8 cellular contexts compared by ENCODE assay signal in genomic region chr10:30529373-30529998, GRCh38.
DNase-seq lines count a peak whose midpoint lies in the region; ATAC-seq, FAIRE-seq and TF ChIP-seq lines count a peak whose summit lies in the region.

No MANE protein-coding gene starts in this region.

- no peak for FAIRE-seq in kidney (lab: Jason Lieb, UNC)

- H3K27ac Mint-ChIP-seq in Caco-2 (ENCODE audit: unreplicated experiment) = no peak overlapping the region

- H3K4me1 ChIP-seq in kidney (ENCODE audit: control insufficient read depth in 1 of 2, insufficient read depth in 1 of 2, low read depth in 1 of 2, low read length in 2 of 2) (no peaks in the 10 kb centered on the region), Caco-2 (peaks cover 31% of the 10 kb centered on the region)

- no peak for TF ChIP-seq CTCF in NB4 (IDR thresholded peaks at IDR 0.05; ENCODE audit: low read depth, low read length)
- no peak for TF ChIP-seq CTCF in kidney (IDR thresholded peaks at IDR 0.05; ENCODE audit: borderline replicate concordance, extremely low read depth, insufficient read depth)
- no peak for TF ChIP-seq CTCF in Caco-2 (IDR thresholded peaks at IDR 0.05; ENCODE audit: insufficient read depth in 1 of 2, low read depth in 1 of 2, low read length in 1 of 2, severe bottlenecking in 1 of 2, unreplicated experiment in 1 of 2)

- BruUV-seq in Caco-2 (replicated peaks; lab: Mats Ljungman, UMichigan) = no TSS peak

- no peak overlapping the region for H3K9ac ChIP-seq in kidney (ENCODE audit: low read length in 2 of 2)

- H3K4me3 ChIP-seq in GM08714 (ENCODE audit: low read length) (peak overlapping the region; percentile 29; the same call in 1 of the 2 replicates), NB4 (ENCODE audit: low read depth, low read length) (peak overlapping the region; percentile 44), kidney (ENCODE audit: low read length in 2 of 2) (no peak overlapping the region), Caco-2 (ENCODE audit: low read depth, low read length) (no peak overlapping the region)

- ATAC-seq in GM21825 (IDR thresholded peaks at IDR 0.05; ENCODE audit: unreplicated experiment) = peak; percentile 69

- no peak overlapping the region for H3K4me3 Mint-ChIP-seq in Caco-2 (ENCODE audit: unreplicated experiment)

- peak; percentile 94 for DNase-seq in NB4 (ENCODE audit: low read depth)
- peak; percentile 78 for DNase-seq in activated T-cell treated with anti-CD3 and anti-CD28 coated beads, Interleukin-2, amount 50 U/mL, for 1 hour
- peak; percentile 88 for DNase-seq in kidney
- DNase-seq in stimulated activated CD8-positive, alpha-beta memory T cell treated with anti-CD3 and anti-CD28 coated beads, Interleukin-15, amount 100 ng/mL, for 4 hours (ENCODE audit: low read depth in 2 of 2) = peak; percentile 58 to 67
- no peak for DNase-seq in NCI-H82 treated with DMSO at 0.1 percent for 48 hours (lab: John Stamatoyannopoulos, UW; ENCODE audit: unreplicated experiment)
- no peak for DNase-seq in Caco-2

- no peaks in the 10 kb centered on the region for H3K27me3 Mint-ChIP-seq in Caco-2 (ENCODE audit: insufficient read depth, unreplicated experiment)

- H3K9me3 ChIP-seq in kidney (ENCODE audit: control insufficient read depth in 1 of 2, low read length in 2 of 2) (no peaks in the 10 kb centered on the region), Caco-2 (no peaks in the 10 kb centered on the region)

- POLR2A ChIA-PET in Caco-2 (lab: Charles Lee) = interaction anchor here (1.9 kb wide), 1 partner anchor 106 kb away, joined by 9 read pairs; no protein-coding TSS in a partner anchor

- H3K27me3 ChIP-seq in Caco-2 (replicated peaks; ENCODE audit: control insufficient read depth, insufficient read depth, low read length) = no peaks in the 10 kb centered on the region

- H3K36me3 ChIP-seq in kidney (ENCODE audit: control insufficient read depth in 1 of 2, insufficient read depth in 2 of 2, low read length in 2 of 2) (no peaks in the 10 kb centered on the region), Caco-2 (ENCODE audit: control insufficient read depth, insufficient read depth, low read length) (no peaks in the 10 kb centered on the region)

- peak overlapping the region in 1 of 2 donors; percentile 28 for H3K27ac ChIP-seq in kidney (ENCODE audit: low read depth in 2 of 2, low read length in 2 of 2)

- peak; percentile 45 for TF ChIP-seq POLR2A in NB4 (IDR thresholded peaks at IDR 0.05; ENCODE audit: extremely low read depth, insufficient read length)

- CTCF ChIA-PET in Caco-2 (lab: Charles Lee) = no interaction called here

- H3K9me3 Mint-ChIP-seq in Caco-2 (ENCODE audit: unreplicated experiment) = peaks cover 5% of the 10 kb centered on the region

- intact Hi-C loops in kidney (cut with DNase I) = no loop called here
- intact Hi-C loops in Caco-2 (cut with micrococcal nuclease; ENCODE audit: unreplicated experiment) = no loop called here

- no peaks in the 10 kb centered on the region for H3K36me3 Mint-ChIP-seq in Caco-2 (ENCODE audit: insufficient read depth, unreplicated experiment)

- peaks cover 34% of the 10 kb centered on the region for H3K4me1 Mint-ChIP-seq in Caco-2 (ENCODE audit: low read depth, unreplicated experiment)

Comparison
In these comparisons a context has a peak if more than half of its experiments do, and no peak if none do; other contexts are left out.
1. H3K4me3 ChIP-seq: peak in GM08714 (single experiment) and NB4 (single experiment); none in kidney (0 of 2) and Caco-2 (single experiment).
2. DNase-seq: peak in NB4 (single experiment), activated T-cell treated with anti-CD3 and anti-CD28 coated beads, Interleukin-2, amount 50 U/mL, for 1 hour (single experiment), kidney (single experiment) and stimulated activated CD8-positive, alpha-beta memory T cell treated with anti-CD3 and anti-CD28 coated beads, Interleukin-15, amount 100 ng/mL, for 4 hours (2 of 2); none in NCI-H82 treated with DMSO at 0.1 percent for 48 hours (single experiment) and Caco-2 (0 of 2).